ENCODE assay signal across 22 cellular contexts in genomic region chr7:135362871-135363270, GRCh38.
DNase-seq lines count a peak whose midpoint lies in the region; ATAC-seq and TF ChIP-seq lines count a peak whose summit lies in the region.
"Had no signal": no experiment of that assay in that cellular context is flagged by ENCODE, and none has a peak within 500 bp of the region (broad histone marks: within the 10 kb centered on the region; RNA-seq: fewer than 3 reads in every experiment).

No MANE protein-coding gene starts in this region.

- DNase-seq in MCF 10A (ENCODE audit: unreplicated experiment), result no peak
- no peak for DNase-seq in breast epithelium (ENCODE audit: low spot score in 2 of 2)
- no peak for DNase-seq in Panc1 (ENCODE audit: low read depth, low spot score)
- DNase-seq in fibroblast of villous mesenchyme (ENCODE audit: low read depth), result no peak
- DNase-seq in type B pancreatic cell (ENCODE audit: extremely low spot score, unreplicated experiment), result no peak
- no peak for DNase-seq in progenitor cell of endocrine pancreas (ENCODE audit: low spot score, unreplicated experiment)
- no peak for DNase-seq in stomach
- DNase-seq in left colon, result no peak
- DNase-seq: activated CD4-positive, alpha-beta T cell treated with anti-CD3 and anti-CD28 coated beads, Interleukin-2, amount 10 ng/mL, durations not matched to agents 24 days and 14 days; activated T-cell treated with anti-CD3 and anti-CD28 coated beads, Interleukin-2, amount 50 U/mL, for 24 hours; CD4-positive, alpha-beta T cell; DMS79; esophagus squamous epithelium; NCI-H1048; NCI-H2081 treated with DMSO at 0.1 percent for 48 hours; NCI-H524 had no signal

- H3K4me3 Mint-ChIP-seq in MCF 10A (ENCODE audit: unreplicated experiment) (no peak overlapping the region), type B pancreatic cell (no peak overlapping the region), progenitor cell of endocrine pancreas (ENCODE audit: low read depth) (no peak overlapping the region)
- H3K4me3 Mint-ChIP-seq: activated CD4-positive, alpha-beta T cell treated with anti-CD3 and anti-CD28 coated beads, Interleukin-2, amount 10 ng/mL, durations not matched to agents 24 days and 14 days; activated T-cell treated with anti-CD3 and anti-CD28 coated beads, Interleukin-2, amount 50 U/mL, for 24 hours; CD4-positive, alpha-beta T cell; dendritic cell treated with granulocyte-macrophage colony-stimulating factor and Interleukin-4, amounts not matched to agents 40 ng/mL and 50 ng/mL, for 4 days; IgD-negative memory B cell had no signal

- intact Hi-C loops in MCF 10A (cut with micrococcal nuclease), result no loop called here
- intact Hi-C loops in breast epithelium (cut with DNase I; ENCODE audit: low total_unique reads), result no loop called here
- intact Hi-C loops in Panc1 (cut with micrococcal nuclease; ENCODE audit: unreplicated experiment), result no loop called here
- intact Hi-C loops in stomach (cut with DNase I; ENCODE audit: low total_unique reads), result no loop called here
- intact Hi-C loops in left colon (cut with DNase I, micrococcal nuclease), result no loop called here

- BruUV-seq in MCF 10A (replicated peaks; lab: Mats Ljungman, UMichigan) (no TSS peak), Panc1 (replicated peaks; lab: Mats Ljungman, UMichigan) (no TSS peak)

- H3K27ac Mint-ChIP-seq in MCF 10A (ENCODE audit: low read depth, unreplicated experiment) (no peak overlapping the region), type B pancreatic cell (no peak overlapping the region), progenitor cell of endocrine pancreas (no peak overlapping the region)
- H3K27ac Mint-ChIP-seq: activated CD4-positive, alpha-beta T cell treated with anti-CD3 and anti-CD28 coated beads, Interleukin-2, amount 10 ng/mL, durations not matched to agents 24 days and 14 days; activated naive CD4-positive, alpha-beta T cell treated with anti-CD3 and anti-CD28 coated beads, Interleukin-2, amount 50 U/mL, for 72 hours; activated T-cell treated with anti-CD3 and anti-CD28 coated beads, Interleukin-2, amount 50 U/mL, for 24 hours; CD4-positive, alpha-beta T cell; dendritic cell treated with granulocyte-macrophage colony-stimulating factor and Interleukin-4, amounts not matched to agents 40 ng/mL and 50 ng/mL, for 4 days; IgD-negative memory B cell had no signal

- peaks cover 27% of the 10 kb centered on the region for H3K36me3 Mint-ChIP-seq in MCF 10A (ENCODE audit: insufficient read depth, unreplicated experiment)
- peaks cover 16% of the 10 kb centered on the region for H3K36me3 Mint-ChIP-seq in type B pancreatic cell
- H3K36me3 Mint-ChIP-seq in progenitor cell of endocrine pancreas (ENCODE audit: insufficient read depth), result peaks cover 14% of the 10 kb centered on the region

- H3K4me3 ChIP-seq in breast epithelium (no peak overlapping the region), Panc1 (ENCODE audit: low read depth in 2 of 2, low read length in 2 of 2) (no peak overlapping the region), fibroblast of villous mesenchyme (ENCODE audit: low read depth, low read length) (no peak overlapping the region), stomach (no peak overlapping the region)
- H3K4me3 ChIP-seq: esophagus squamous epithelium, hepatocyte, right lobe of liver had no signal

- H3K9me3 Mint-ChIP-seq in MCF 10A (ENCODE audit: unreplicated experiment) (no peaks in the 10 kb centered on the region), type B pancreatic cell (no peaks in the 10 kb centered on the region), progenitor cell of endocrine pancreas (ENCODE audit: low read depth) (no peaks in the 10 kb centered on the region)
- H3K9me3 Mint-ChIP-seq: activated CD4-positive, alpha-beta T cell treated with anti-CD3 and anti-CD28 coated beads, Interleukin-2, amount 10 ng/mL, durations not matched to agents 24 days and 14 days; activated T-cell treated with anti-CD3 and anti-CD28 coated beads, Interleukin-2, amount 50 U/mL, for 24 hours; CD4-positive, alpha-beta T cell; dendritic cell treated with granulocyte-macrophage colony-stimulating factor and Interleukin-4, amounts not matched to agents 40 ng/mL and 50 ng/mL, for 4 days; IgD-negative memory B cell had no signal

- POLR2A ChIA-PET in MCF 10A (lab: Yijun Ruan, JAX), result no interaction called here
- POLR2A ChIA-PET in Panc1 (lab: Charles Lee), result no interaction called here

- H3K4me1 ChIP-seq in breast epithelium (no peaks in the 10 kb centered on the region), Panc1 (ENCODE audit: control insufficient read depth, insufficient read depth, low read length) (no peaks in the 10 kb centered on the region), stomach (peaks cover 0 to 8% (median 0%) of the 10 kb centered on the region in 4 donors)
- H3K4me1 ChIP-seq: esophagus squamous epithelium, right lobe of liver had no signal

- ATAC-seq in Panc1 (no peak), left colon (no peak)
- ATAC-seq: activated naive CD4-positive, alpha-beta T cell treated with anti-CD3 and anti-CD28 coated beads, Interleukin-2, amount 50 U/mL, for 72 hours; right lobe of liver had no signal

- 87 to 97% (median 90%) methylated on average over 7 of the region's 7 CpGs for WGBS in stomach, 5 donors

- CTCF ChIA-PET in MCF 10A (lab: Yijun Ruan, JAX) (interaction anchor here (0.6 to 1.4 kb wide), 4 partner anchors 21 to 504 kb away, joined by 3 to 4 read pairs (median 4); partner anchors contain the start of gene STMP1), Panc1 (lab: Charles Lee) (no interaction called here)

- no peaks in the 10 kb centered on the region for H3K4me1 Mint-ChIP-seq in MCF 10A (ENCODE audit: insufficient read depth, unreplicated experiment)
- peaks cover 8% of the 10 kb centered on the region for H3K4me1 Mint-ChIP-seq in type B pancreatic cell (ENCODE audit: unreplicated experiment)
- no peaks in the 10 kb centered on the region for H3K4me1 Mint-ChIP-seq in progenitor cell of endocrine pancreas (ENCODE audit: low read depth)
- H3K4me1 Mint-ChIP-seq: activated CD4-positive, alpha-beta T cell treated with anti-CD3 and anti-CD28 coated beads, Interleukin-2, amount 10 ng/mL, durations not matched to agents 24 days and 14 days; IgD-negative memory B cell had no signal

- TF ChIP-seq EP300 in stomach (IDR thresholded peaks at IDR 0.05), result no peak

- peak; percentile 18 for TF ChIP-seq CTCF in MCF 10A (IDR thresholded peaks at IDR 0.05; ENCODE audit: unreplicated experiment)
- no peak for TF ChIP-seq CTCF in breast epithelium (IDR thresholded peaks at IDR 0.05)
- TF ChIP-seq CTCF in Panc1 (IDR thresholded peaks at IDR 0.05), result peak; percentile 27
- TF ChIP-seq CTCF in fibroblast of villous mesenchyme (IDR thresholded peaks at IDR 0.05; ENCODE audit: insufficient read depth, low read depth, low read length), result peak; percentile 7
- peak; percentile 27 for TF ChIP-seq CTCF in type B pancreatic cell (conservative IDR thresholded peaks at IDR 0.05)
- TF ChIP-seq CTCF in progenitor cell of endocrine pancreas (IDR thresholded peaks at IDR 0.05; ENCODE audit: unreplicated experiment), result no peak
- no peak for TF ChIP-seq CTCF in stomach (IDR thresholded peaks at IDR 0.05)

- H3K27me3 ChIP-seq in breast epithelium (no peaks in the 10 kb centered on the region), Panc1 (ENCODE audit: control insufficient read depth, insufficient read depth, low read length) (no peaks in the 10 kb centered on the region), stomach (no peaks in the 10 kb centered on the region)
- H3K27me3 ChIP-seq: esophagus squamous epithelium, hepatocyte, neutrophil, right lobe of liver had no signal

- H3K36me3 ChIP-seq in breast epithelium (no peaks in the 10 kb centered on the region), Panc1 (ENCODE audit: control insufficient read depth, insufficient read depth, low read length) (no peaks in the 10 kb centered on the region; the same call in 1 of the 2 replicates), stomach (peaks cover 0 to 28% (median 20%) of the 10 kb centered on the region in 4 donors)

- TF ChIP-seq POLR2A in breast epithelium (IDR thresholded peaks at IDR 0.05), result no peak
- no peak for TF ChIP-seq POLR2A in stomach (IDR thresholded peaks at IDR 0.05)

- H3K27ac ChIP-seq in breast epithelium, result no peak overlapping the region
- no peak overlapping the region for H3K27ac ChIP-seq in Panc1 (ENCODE audit: low read length)
- no peak overlapping the region for H3K27ac ChIP-seq in stomach
- H3K27ac ChIP-seq: esophagus squamous epithelium, hepatocyte, neutrophil, right lobe of liver had no signal

- H3K9me3 ChIP-seq in breast epithelium (no peaks in the 10 kb centered on the region), Panc1 (ENCODE audit: control insufficient read depth, insufficient read depth, low read depth, low read length) (no peaks in the 10 kb centered on the region), stomach (no peaks in the 10 kb centered on the region)
- H3K9me3 ChIP-seq: esophagus squamous epithelium, neutrophil, right lobe of liver had no signal

- in situ Hi-C loops in Panc1 (cut with HindIII; ENCODE audit: low pct_unique_long_range_greater_than_20kb, low sequenced_read_pairs), result no loop called here

- H3K27me3 Mint-ChIP-seq in MCF 10A (ENCODE audit: insufficient read depth, unreplicated experiment), result no peaks in the 10 kb centered on the region
- no peaks in the 10 kb centered on the region for H3K27me3 Mint-ChIP-seq in type B pancreatic cell
- H3K27me3 Mint-ChIP-seq in progenitor cell of endocrine pancreas, result no peaks in the 10 kb centered on the region
- H3K27me3 Mint-ChIP-seq: activated CD4-positive, alpha-beta T cell treated with anti-CD3 and anti-CD28 coated beads, Interleukin-2, amount 10 ng/mL, durations not matched to agents 24 days and 14 days; activated T-cell treated with anti-CD3 and anti-CD28 coated beads, Interleukin-2, amount 50 U/mL, for 24 hours; CD4-positive, alpha-beta T cell; dendritic cell treated with granulocyte-macrophage colony-stimulating factor and Interleukin-4, amounts not matched to agents 40 ng/mL and 50 ng/mL, for 4 days; IgD-negative memory B cell had no signal

Comparison
In these comparisons a context has a peak if more than half of its experiments do, and no peak if none do; other contexts are left out.
1. CTCF ChIP-seq: peak in MCF 10A (single experiment), Panc1 (single experiment), fibroblast of villous mesenchyme (single experiment) and type B pancreatic cell (single experiment); none in breast epithelium (0 of 3), progenitor cell of endocrine pancreas (single experiment) and stomach (0 of 7).